ENCODE assay signal across 10 cellular contexts in genomic region chr5:128965011-128965637, GRCh38. TPM values are rescaled to one million over a fixed set of nuclear protein-coding genes. Genes with fewer than 3 reads are reported as not detected.
DNase-seq lines count a peak whose midpoint lies in the region; ATAC-seq and TF ChIP-seq lines count a peak whose summit lies in the region.
"Had no signal": no experiment of that assay in that cellular context is flagged by ENCODE, and none has a peak within 500 bp of the region (broad histone marks: within the 10 kb centered on the region; RNA-seq: fewer than 3 reads in every experiment).

Gene SLC27A6, plus strand, starts transcription at chr5:128965488. Its CDS starts 650 bp downstream, at chr5:128966138.

- in situ Hi-C loops in IMR-90 (cut with MboI; ENCODE audit: low sequenced_read_pairs) = no loop called here

- no peak within 1 kb of the TSS for H3K56ac ChIP-seq in IMR-90 (ENCODE audit: extremely low read depth, insufficient read depth, low read length)

- no peak within 1 kb of the TSS for H3K27ac Mint-ChIP-seq in dendritic cell treated with granulocyte-macrophage colony-stimulating factor and Interleukin-4, amounts not matched to agents 40 ng/mL and 50 ng/mL, for 4 days

- H3K4me2 ChIP-seq in IMR-90 (ENCODE audit: low read depth, low read length) = peak within 1 kb of the TSS; percentile 72; the same call in 1 of the 2 replicates
- peak within 1 kb of the TSS; percentile 97 for H3K4me2 ChIP-seq in mesenchymal stem cell (ENCODE audit: low read length, poor library complexity, severe bottlenecking)

- H2AK5ac ChIP-seq in IMR-90 (ENCODE audit: low read depth, low read length) (no peak within 1 kb of the TSS), mesenchymal stem cell (ENCODE audit: low read length, severe bottlenecking) (no peak within 1 kb of the TSS)

- ATAC-seq in IMR-90 (ENCODE audit: low read depth) (peak; percentile 74), HG03135 (IDR thresholded peaks at IDR 0.05; ENCODE audit: unreplicated experiment) (no peak), HG02973 (IDR thresholded peaks at IDR 0.05; ENCODE audit: unreplicated experiment) (no peak)

- H3K36me3 ChIP-seq in IMR-90 (ENCODE audit: control insufficient read depth, insufficient read depth, low read length) = no peaks in the 10 kb centered on the region
- H3K36me3 ChIP-seq in mesenchymal stem cell (ENCODE audit: control insufficient read depth in 1 of 2, insufficient read depth in 2 of 2, low read depth in 1 of 2, low read length in 2 of 2) = no peaks in the 10 kb centered on the region

- TF ChIP-seq POLR2A in IMR-90 (IDR thresholded peaks at IDR 0.05; ENCODE audit: low read depth, low read length) = no peak

- H3K9ac ChIP-seq in IMR-90 (ENCODE audit: low read depth, low read length) (no peak within 1 kb of the TSS), mesenchymal stem cell (ENCODE audit: low read length) (no peak within 1 kb of the TSS)

- H2AFZ ChIP-seq in IMR-90 (replicated peaks; ENCODE audit: low read length, poor library complexity) (peak within 1 kb of the TSS; percentile 63), mesenchymal stem cell (ENCODE audit: low read depth, low read length) (peak within 1 kb of the TSS; percentile 88)

- H3K23ac ChIP-seq in IMR-90 (ENCODE audit: low read depth, low read length) (no peak within 1 kb of the TSS), mesenchymal stem cell (ENCODE audit: low read length in 2 of 2) (peak within 1 kb of the TSS in 1 of 2 experiments; percentile 86)

- H2BK20ac ChIP-seq in IMR-90 (ENCODE audit: low read depth, low read length) = no peak within 1 kb of the TSS

- no peak within 1 kb of the TSS for H3K4ac ChIP-seq in IMR-90 (ENCODE audit: low read depth, low read length)
- H3K4ac ChIP-seq in mesenchymal stem cell (ENCODE audit: low read depth in 1 of 2, low read length in 2 of 2) = no peak within 1 kb of the TSS

- dilution Hi-C loops in IMR-90 (cut with HindIII; ENCODE audit: low sequenced_read_pairs, unreplicated experiment) = no loop called here

- H2BK5ac ChIP-seq in IMR-90 (ENCODE audit: low read depth, low read length, poor library complexity, severe bottlenecking) = no peak within 1 kb of the TSS
- no peak within 1 kb of the TSS for H2BK5ac ChIP-seq in mesenchymal stem cell (ENCODE audit: low read depth, low read length, poor library complexity, severe bottlenecking)

- H3K79me1 ChIP-seq in IMR-90 (ENCODE audit: low read depth in 1 of 2, low read length in 2 of 2) (no peaks in the 10 kb centered on the region), mesenchymal stem cell (replicated peaks; ENCODE audit: low read length, poor library complexity, severe bottlenecking) (no peaks in the 10 kb centered on the region)

- no peak within 1 kb of the TSS for H4K5ac ChIP-seq in IMR-90 (ENCODE audit: low read depth, low read length)

- no peaks in the 10 kb centered on the region for H3K36me3 Mint-ChIP-seq in dendritic cell treated with granulocyte-macrophage colony-stimulating factor and Interleukin-4, amounts not matched to agents 40 ng/mL and 50 ng/mL, for 4 days (ENCODE audit: low read depth)

- WGBS in IMR-90 (ENCODE audit: extremely low coverage in 2 of 2, insufficient read length in 1 of 2), 2 experiments = 2% methylated on average over 9 of the region's 51 CpGs; no CpG with 5 or more reads in 1 of the 2 experiments
- 1% methylated on average over 43 of the region's 51 CpGs for WGBS in mesenchymal stem cell

- H2AK9ac ChIP-seq in IMR-90 (replicated peaks; ENCODE audit: low read depth, low read length, poor library complexity) = no peak within 1 kb of the TSS

- H4K91ac ChIP-seq in IMR-90 (ENCODE audit: insufficient read depth, low read depth, low read length) = no peak within 1 kb of the TSS
- peak within 1 kb of the TSS; percentile 61 for H4K91ac ChIP-seq in mesenchymal stem cell (ENCODE audit: low read length)

- no TSS peak for BruUV-seq in IMR-90 (replicated peaks; lab: Mats Ljungman, UMichigan)

- H3K9me3 ChIP-seq in IMR-90 (ENCODE audit: control insufficient read depth, insufficient read depth, low read length) = no peaks in the 10 kb centered on the region
- peaks cover 3% of the 10 kb centered on the region for H3K9me3 ChIP-seq in mesenchymal stem cell (ENCODE audit: control insufficient read depth, low read length)

- H3K9me3 Mint-ChIP-seq in dendritic cell treated with granulocyte-macrophage colony-stimulating factor and Interleukin-4, amounts not matched to agents 40 ng/mL and 50 ng/mL, for 4 days = peaks cover 13% of the 10 kb centered on the region

- TF ChIP-seq RAD21 in IMR-90 (IDR thresholded peaks at IDR 0.05; ENCODE audit: low read length) = no peak

- H2BK120ac ChIP-seq in IMR-90 (ENCODE audit: low read depth, low read length) = no peak within 1 kb of the TSS
- peak within 1 kb of the TSS; percentile 34 for H2BK120ac ChIP-seq in mesenchymal stem cell (ENCODE audit: low read depth, low read length)

- POLR2A ChIA-PET in IMR-90 (lab: Charles Lee; ENCODE audit: unreplicated experiment) = no interaction called here

- peaks cover 23% of the 10 kb centered on the region for H3K27me3 Mint-ChIP-seq in dendritic cell treated with granulocyte-macrophage colony-stimulating factor and Interleukin-4, amounts not matched to agents 40 ng/mL and 50 ng/mL, for 4 days

- peaks cover 2% of the 10 kb centered on the region; the same call in 1 of the 2 replicates for H3K27me3 ChIP-seq in IMR-90 (ENCODE audit: control insufficient read depth, insufficient read depth, low read length)
- H3K27me3 ChIP-seq in mesenchymal stem cell (ENCODE audit: control insufficient read depth in 1 of 2, insufficient read depth in 1 of 2, low read length in 2 of 2) = peaks cover 22% of the 10 kb centered on the region in 2 experiments

- H4K8ac ChIP-seq in IMR-90 (ENCODE audit: low read depth in 2 of 2, low read length in 2 of 2) = no peak within 1 kb of the TSS
- peak within 1 kb of the TSS; percentile 49 for H4K8ac ChIP-seq in mesenchymal stem cell (ENCODE audit: low read length)

- H2BK15ac ChIP-seq in IMR-90 (ENCODE audit: low read depth, low read length) = no peak within 1 kb of the TSS
- H2BK15ac ChIP-seq in mesenchymal stem cell (ENCODE audit: low read depth, poor library complexity, severe bottlenecking) = no peak within 1 kb of the TSS

- no peaks in the 10 kb centered on the region for H4K20me1 ChIP-seq in IMR-90 (ENCODE audit: insufficient read depth, low read length)

- H3K4me3 Mint-ChIP-seq in dendritic cell treated with granulocyte-macrophage colony-stimulating factor and Interleukin-4, amounts not matched to agents 40 ng/mL and 50 ng/mL, for 4 days = peak within 1 kb of the TSS; percentile 49

- H3K4me3 ChIP-seq in AG09309 (ENCODE audit: control insufficient read depth, low read depth, low read length) (peak within 1 kb of the TSS; percentile 20), IMR-90 (ENCODE audit: insufficient read depth, low read depth, low read length) (peak within 1 kb of the TSS; percentile 28; the same call in 1 of the 2 replicates), mesenchymal stem cell (ENCODE audit: insufficient read depth in 1 of 2, low read depth in 1 of 2, low read length in 2 of 2) (peak within 1 kb of the TSS; percentile 53 to 63)

- CTCF ChIA-PET in IMR-90 (lab: Yijun Ruan, JAX) = interaction anchor here (1.0 kb wide), 1 partner anchor 11 kb away, joined by 3 read pairs; no protein-coding TSS in a partner anchor

- no peak within 1 kb of the TSS for H2BK12ac ChIP-seq in mesenchymal stem cell (ENCODE audit: low read length in 2 of 2)

- DNase-seq in AG09309 (ENCODE audit: low read depth) (no peak), IMR-90 (no peak), mesenchymal stem cell (peak; percentile 37), germinal center (ENCODE audit: low spot score) (no peak), GOT3 (lab: John Stamatoyannopoulos, UW) (no peak)
- DNase-seq: activated effector memory CD4-positive, alpha-beta T cell treated with Interleukin-2 at 50 U/mL for 16 hours had no signal

- H3K14ac ChIP-seq in IMR-90 (replicated peaks; ENCODE audit: low read depth, low read length) (no peak within 1 kb of the TSS), mesenchymal stem cell (ENCODE audit: low read length in 2 of 2) (peak within 1 kb of the TSS in 1 of 2 experiments; percentile 91)

- intact Hi-C loops in IMR-90 (cut with micrococcal nuclease) = no loop called here
- intact Hi-C loops in dendritic cell treated with granulocyte-macrophage colony-stimulating factor and Interleukin-4, amounts not matched to agents 40 ng/mL and 50 ng/mL, for 4 days (cut with micrococcal nuclease) = no loop called here

- H3K9me1 ChIP-seq in IMR-90 (ENCODE audit: insufficient read depth, low read length) = no peaks in the 10 kb centered on the region

- no peak within 1 kb of the TSS for H3K18ac ChIP-seq in IMR-90 (ENCODE audit: low read depth, low read length)
- H3K18ac ChIP-seq in mesenchymal stem cell (ENCODE audit: low read depth in 1 of 2, low read length in 2 of 2) = no peak within 1 kb of the TSS

- no peak within 1 kb of the TSS for H3K27ac ChIP-seq in IMR-90 (ENCODE audit: insufficient read depth, low read length)
- no peak within 1 kb of the TSS for H3K27ac ChIP-seq in mesenchymal stem cell (ENCODE audit: low read length, poor library complexity, severe bottlenecking)

- no peaks in the 10 kb centered on the region for H3K4me1 ChIP-seq in IMR-90 (ENCODE audit: control insufficient read depth, insufficient read depth, low read length)
- H3K4me1 ChIP-seq in mesenchymal stem cell (ENCODE audit: control insufficient read depth, insufficient read depth, low read depth, low read length) = peaks cover 9% of the 10 kb centered on the region

- peaks cover 5% of the 10 kb centered on the region for H3K4me1 Mint-ChIP-seq in dendritic cell treated with granulocyte-macrophage colony-stimulating factor and Interleukin-4, amounts not matched to agents 40 ng/mL and 50 ng/mL, for 4 days (ENCODE audit: low read depth)

- TF ChIP-seq CTCF in AG09309 (IDR thresholded peaks at IDR 0.05; ENCODE audit: control insufficient read depth, insufficient read depth, low read depth, low read length, missing control alignments) = no peak
- no peak for TF ChIP-seq CTCF in IMR-90 (conservative IDR thresholded peaks at IDR 0.05; ENCODE audit: low read depth, low read length)

TF ChIP-seq in IMR-90, 13 proteins besides CTCF, POLR2A, EP300 and RAD21 (continues in another document):
- TF ChIP-seq MXI1 (IDR thresholded peaks at IDR 0.05; ENCODE audit: borderline replicate concordance, low read depth, low read length) (no peak), MAFK (IDR thresholded peaks at IDR 0.05; ENCODE audit: low read depth, low read length) (no peak), USF2 (IDR thresholded peaks at IDR 0.05; ENCODE audit: low read depth, low read length) (no peak)

RNA-seq across cellular contexts. Expression of gene SLC27A6, which starts in this region (rescaled TPM):
- under 0.01 and 0.28 TPM in 2 replicates for total RNA-seq in IMR-90 (2012; rRNA removed)
- polyA plus RNA-seq in IMR-90 (2012; rRNA removed) = 0.02 TPM in 1 of 2 replicates, not detected in the other
- polyA plus RNA-seq in IMR-90 (2012; cell fraction: cytosol; rRNA removed) = not detected in 2 replicates
- polyA plus RNA-seq in IMR-90 (2012; cell fraction: nucleus; rRNA removed; ENCODE audit: low replicate concordance) = 0.02 and 0.07 TPM in 2 replicates
- 1.5 TPM for polyA plus RNA-seq in mesenchymal stem cell (2013, experiment 1 of 2)
- polyA plus RNA-seq in mesenchymal stem cell (2013, experiment 2 of 2) = 1.4 TPM
- total RNA-seq: pulmonary artery endothelial cell had no signal

Comparison
In these comparisons a context has a peak if more than half of its experiments do, and no peak if none do; other contexts are left out.
1. Peak in ATAC-seq, H3K4me3 ChIP-seq and H3K4me2 ChIP-seq in IMR-90; RNA of the gene not detected or under 1 TPM.